Comparison of ENCODE assay signal across 21 cellular contexts in genomic region chr11:75827562-75827961, GRCh38. TPM values are rescaled to one million over a fixed set of nuclear protein-coding genes. Genes with fewer than 3 reads are reported as not detected.
DNase-seq lines count a peak whose midpoint lies in the region; ATAC-seq, FAIRE-seq and TF ChIP-seq lines count a peak whose summit lies in the region.
"Had no signal": no experiment of that assay in that cellular context is flagged by ENCODE, and none has a peak within 500 bp of the region (broad histone marks: within the 10 kb centered on the region; RNA-seq: fewer than 3 reads in every experiment).

No MANE protein-coding gene starts in this region.

- TSS peak; percentile 19 for BruUV-seq in GM12878 (replicated peaks; lab: Mats Ljungman, UMichigan)

- TF ChIP-seq RAD21 in GM12878 (IDR thresholded peaks at IDR 0.05; ENCODE audit: insufficient read depth, low read depth, low read length) = no peak

- in situ Hi-C loops in GM12878 (cut with MboI) = no loop called here

- no peak for FAIRE-seq in GM12878 (lab: Jason Lieb, UNC)
- FAIRE-seq: GM18507, H1, urothelium cell line had no signal

- no peaks in the 10 kb centered on the region for H4K20me1 ChIP-seq in GM12878 (ENCODE audit: control insufficient read depth, insufficient read depth)

- 82% methylated on average over 5 of the region's 5 CpGs for WGBS in GM12878 (ENCODE audit: insufficient coverage, insufficient replicate concordance, low lambda C conversion rate, missing lambda C conversion rate)
- 27 to 39% methylated on average over 5 of the region's 5 CpGs for WGBS in tibial nerve, 2 donors

- H3K36me3 Mint-ChIP-seq in stimulated activated memory B cell treated with anti-CD40 and anti-IgM and Interleukin-4, amounts not matched to agents 10 μg/mL and 1 μg/mL and 100 μg/mL, for 72 hours = peaks cover 30% of the 10 kb centered on the region

- H3K27ac Mint-ChIP-seq in stimulated activated memory B cell treated with anti-CD40 and anti-IgM and Interleukin-4, amounts not matched to agents 10 μg/mL and 1 μg/mL and 100 μg/mL, for 72 hours = peak overlapping the region; percentile 87

- POLR2A ChIA-PET in GM12878 (lab: Charles Lee) = interaction anchor here (0.6 to 8.2 kb wide), 8 partner anchors 9 to 433 kb away, joined by 3 to 173 read pairs (median 3); partner anchors contain the start of gene UVRAG

- ATAC-seq in GM12878 (no peak), lower lobe of right lung (no peak), HG02588 (IDR thresholded peaks at IDR 0.05; ENCODE audit: unreplicated experiment) (no peak)
- ATAC-seq in stimulated activated memory B cell treated with anti-CD40 and anti-IgM and Interleukin-4, amounts not matched to agents 10 μg/mL and 1 μg/mL and 100 μg/mL, for 72 hours = no peak
- ATAC-seq: activated CD4-positive, CD25-positive, alpha-beta regulatory T cell treated with anti-CD3 and anti-CD28 coated beads, Interleukin-2, amount 50 U/mL, for 24 hours; activated T-helper 17 cell treated with anti-CD3 and anti-CD28 coated beads, Interleukin-2, amount 50 U/mL, for 72 hours had no signal

- CTCF ChIA-PET in GM12878 (lab: Yijun Ruan, JAX) = interaction anchor here (0.6 to 13.0 kb wide), 9 partner anchors 8 to 45 kb away, joined by 3 to 131 read pairs (median 4); no protein-coding TSS in a partner anchor

- H3K27ac ChIP-seq in GM12878 (ENCODE audit: control insufficient read depth, insufficient read depth) = 0 out of 2 replicates have a peak overlapping the region, but pooled peaks have one; percentile 2
- H3K27ac ChIP-seq in lower lobe of right lung = peak overlapping the region; percentile 54
- H3K27ac ChIP-seq in tibial nerve = peak overlapping the region in 2 of 4 donors; percentile 76 to 80
- H3K27ac ChIP-seq: SK-N-MC had no signal

- H3K9me3 ChIP-seq in GM12878 (replicated peaks; ENCODE audit: control insufficient read depth, insufficient read depth, low read length) (no peaks in the 10 kb centered on the region), lower lobe of right lung (no peaks in the 10 kb centered on the region), tibial nerve (no peaks in the 10 kb centered on the region)
- H3K9me3 ChIP-seq: MG63 had no signal

- H3K79me2 ChIP-seq in GM12878 (ENCODE audit: control insufficient read depth, insufficient read depth, low read length) = peaks cover 87% of the 10 kb centered on the region

- intact Hi-C loops in GM12878 (cut with micrococcal nuclease; ENCODE audit: unreplicated experiment) (no loop called here), lower lobe of right lung (cut with DNase I) (no loop called here)

- TF ChIP-seq POLR2A in GM12878 (IDR thresholded peaks at IDR 0.05; ENCODE audit: low read depth, low read length) = no peak
- no peak for TF ChIP-seq POLR2A in tibial nerve (IDR thresholded peaks at IDR 0.05)

- no peaks in the 10 kb centered on the region for H3K9me3 Mint-ChIP-seq in stimulated activated memory B cell treated with anti-CD40 and anti-IgM and Interleukin-4, amounts not matched to agents 10 μg/mL and 1 μg/mL and 100 μg/mL, for 72 hours
- H3K9me3 Mint-ChIP-seq: activated T-helper 17 cell treated with anti-CD3 and anti-CD28 coated beads, Interleukin-2, amount 50 U/mL, for 72 hours had no signal

- H3K4me1 Mint-ChIP-seq in stimulated activated memory B cell treated with anti-CD40 and anti-IgM and Interleukin-4, amounts not matched to agents 10 μg/mL and 1 μg/mL and 100 μg/mL, for 72 hours = peaks cover 78% of the 10 kb centered on the region

- H3K27me3 Mint-ChIP-seq in stimulated activated memory B cell treated with anti-CD40 and anti-IgM and Interleukin-4, amounts not matched to agents 10 μg/mL and 1 μg/mL and 100 μg/mL, for 72 hours = no peaks in the 10 kb centered on the region
- H3K27me3 Mint-ChIP-seq: activated T-helper 17 cell treated with anti-CD3 and anti-CD28 coated beads, Interleukin-2, amount 50 U/mL, for 72 hours had no signal

- TF ChIP-seq EP300 in GM12878 (IDR thresholded peaks at IDR 0.05; ENCODE audit: borderline replicate concordance in 1 of 2, control insufficient read depth in 1 of 2, low read depth in 2 of 2, low read length in 2 of 2) = no peak
- TF ChIP-seq EP300 in tibial nerve (IDR thresholded peaks at IDR 0.05) = no peak

- no peak overlapping the region for H2AFZ ChIP-seq in GM12878 (ENCODE audit: control insufficient read depth, low read depth, low read length)
- H2AFZ ChIP-seq: PC-9 had no signal

- TF ChIP-seq CTCF in GM12878 (IDR thresholded peaks at IDR 0.05 in 2 of 3, conservative IDR thresholded peaks at IDR 0.05 in 1 of 3; ENCODE audit: control insufficient read depth in 2 of 3, extremely low read depth in 1 of 3, insufficient read depth in 1 of 3, low read depth in 3 of 3, low read length in 3 of 3) = no peak
- TF ChIP-seq CTCF in lower lobe of right lung (IDR thresholded peaks at IDR 0.05) = no peak
- TF ChIP-seq CTCF in tibial nerve (IDR thresholded peaks at IDR 0.05) = no peak

- H3K4me2 ChIP-seq in GM12878 (ENCODE audit: control insufficient read depth, insufficient read depth) = no peak overlapping the region
- H3K4me2 ChIP-seq: PC-9 had no signal

- H3K36me3 ChIP-seq in GM12878 (ENCODE audit: control insufficient read depth in 2 of 2, insufficient read depth in 2 of 2, low read length in 1 of 2) = peaks cover 0 to 25% of the 10 kb centered on the region in 2 experiments; a peak in 3 of 4 replicates
- no peaks in the 10 kb centered on the region for H3K36me3 ChIP-seq in lower lobe of right lung
- H3K36me3 ChIP-seq in tibial nerve = peaks cover 0 to 3% (median 0%) of the 10 kb centered on the region in 3 donors
- H3K36me3 ChIP-seq: MG63 had no signal

- H3K4me3 ChIP-seq in GM12878 (no peak overlapping the region), lower lobe of right lung (no peak overlapping the region), tibial nerve (no peak overlapping the region)
- H3K4me3 ChIP-seq: MG63, PC-9, SK-N-MC had no signal

- H3K27me3 ChIP-seq in GM12878 (replicated peaks in 1 of 2; ENCODE audit: control insufficient read depth in 2 of 2, insufficient read depth in 2 of 2, low read length in 1 of 2) = no peaks in the 10 kb centered on the region
- H3K27me3 ChIP-seq in lower lobe of right lung (ENCODE audit: low read depth) = no peaks in the 10 kb centered on the region
- no peaks in the 10 kb centered on the region for H3K27me3 ChIP-seq in tibial nerve
- H3K27me3 ChIP-seq: MG63 had no signal

- H3K4me1 ChIP-seq in GM12878 (ENCODE audit: control insufficient read depth, insufficient read depth, low read length) (peaks cover 29% of the 10 kb centered on the region), lower lobe of right lung (peaks cover 65% of the 10 kb centered on the region), tibial nerve (peaks cover 0 to 41% (median 16%) of the 10 kb centered on the region in 4 donors)

- RAD21 ChIA-PET in GM12878 (lab: Charles Lee; ENCODE audit: unreplicated experiment) = interaction anchor here (1.0 to 7.6 kb wide), 3 partner anchors 9 to 40 kb away, joined by 3 to 111 read pairs (median 7); partner anchors contain the start of gene UVRAG

- H3K4me3 Mint-ChIP-seq in stimulated activated memory B cell treated with anti-CD40 and anti-IgM and Interleukin-4, amounts not matched to agents 10 μg/mL and 1 μg/mL and 100 μg/mL, for 72 hours = no peak overlapping the region
- H3K4me3 Mint-ChIP-seq: activated T-helper 17 cell treated with anti-CD3 and anti-CD28 coated beads, Interleukin-2, amount 50 U/mL, for 72 hours had no signal

- H3K9ac ChIP-seq in GM12878 (ENCODE audit: control insufficient read depth, insufficient read depth, low read length) = no peak overlapping the region

- DNase-seq in EH (ENCODE audit: low read depth) = peak; percentile 19
- DNase-seq in GM12878 (ENCODE audit: low read depth, low spot score) = no peak
- no peak for DNase-seq in lower lobe of right lung
- no peak for DNase-seq in tibial nerve (ENCODE audit: low spot score in 2 of 2)
- DNase-seq in NCI-H82 treated with DMSO at 0.1 percent for 48 hours (lab: John Stamatoyannopoulos, UW; ENCODE audit: unreplicated experiment) = no peak
- DNase-seq in stimulated activated CD4-positive, alpha-beta T cell treated with anti-CD3 and anti-CD28 coated beads, Interleukin-15, amount 100 ng/mL, for 24 hours = no peak
- DNase-seq: amniotic stem cell, cerebellar nuclear complex, DND-41, foreskin fibroblast, MG63, NCI-H146, PC-9 had no signal

- SMC1A ChIA-PET in GM12878 (lab: Charles Lee; ENCODE audit: uncharacterized antibody, unreplicated experiment) = interaction anchor here (0.6 to 7.8 kb wide), 9 partner anchors 8 to 555 kb away, joined by 3 to 100 read pairs (median 4); partner anchors contain the start of gene UVRAG

RNA-seq across cellular contexts. Expression of gene UVRAG, which starts 12.6 kb away (rescaled TPM):
- 344 and 366 TPM in 2 replicates for total RNA-seq in GM12878 (2013; cell fraction: nucleolus; rRNA removed)
- total RNA-seq in GM12878 (2014; rRNA removed) (37.0 and 39.6 TPM in 2 replicates), GM12878 (2014; rRNA removed; fragmentation: Illumina TruSeq; extraction: Trizol) (40.7 and 41.3 TPM in 2 replicates), GM12878 (2021) (42.9 and 43.4 TPM in 2 replicates), lower lobe of right lung (36.0 TPM), tibial nerve (10 to 100 TPM; 27.3 to 38.7 (median 33.6) TPM)
- 19.8 TPM for polyA plus RNA-seq in GM12878 (2011; ENCODE audit: low read depth)
- polyA plus RNA-seq in GM12878 (2011; rRNA removed) (36.9 and 52.3 TPM in 2 replicates), GM12878 (2014; fragmentation: Illumina TruSeq; extraction: Trizol) (31.8 and 35.3 TPM in 2 replicates), GM12878 (2014; fragmentation: Nextera tagmentation; extraction: Ambion mirVana) (10 to 100 TPM in 1 of 2 experiments, 1 to 10 TPM in 1; 7.0 to 11.2 TPM), GM12878 (2014; rRNA removed) (24.0 and 26.7 TPM in 2 replicates), GM12878 (2016; fragmentation: Nextera tagmentation; extraction: Ambion mirVana) (10 to 100 TPM; 37.9 to 43.4 TPM)
- polyA plus RNA-seq in GM12878 (2011; cell fraction: cytosol; rRNA removed) = 20.1 and 23.2 TPM in 2 replicates
- polyA plus RNA-seq in GM12878 (2011; cell fraction: nucleus; rRNA removed) = 33.4 and 36.0 TPM in 2 replicates
- 24.8 and 28.3 TPM in 2 replicates for polyA plus RNA-seq in GM12878 (2012)
- 72.7 and 77.2 TPM in 2 replicates for polyA minus RNA-seq in GM12878 (2011; rRNA and poly(A)+ RNA removed)
- polyA minus RNA-seq in GM12878 (2011; cell fraction: cytosol; rRNA and poly(A)+ RNA removed) = 17.0 and 18.5 TPM in 2 replicates
- polyA minus RNA-seq in GM12878 (2011; cell fraction: nucleus; rRNA and poly(A)+ RNA removed) = 96.4 and 155 TPM in 2 replicates

RNA-seq across cellular contexts. Expression of gene DGAT2, which starts 59.0 kb away (rescaled TPM):
- 11.2 and 12.8 TPM in 2 replicates for total RNA-seq in GM12878 (2013; cell fraction: nucleolus; rRNA removed)
- total RNA-seq in GM12878 (2014; rRNA removed) (16.7 and 20.5 TPM in 2 replicates), GM12878 (2014; rRNA removed; fragmentation: Illumina TruSeq; extraction: Trizol) (12.5 and 13.0 TPM in 2 replicates), GM12878 (2021) (19.5 and 21.0 TPM in 2 replicates), lower lobe of right lung (7.4 TPM), tibial nerve (100 to 1,000 TPM in 1 of 4 donors, 10 to 100 TPM in 3; 22.9 to 194 (median 52.8) TPM)
- polyA plus RNA-seq in GM12878 (2011; ENCODE audit: low read depth) = 5.8 TPM
- polyA plus RNA-seq in GM12878 (2011; rRNA removed) (15.2 and 25.9 TPM in 2 replicates), GM12878 (2014; fragmentation: Illumina TruSeq; extraction: Trizol) (17.0 and 23.0 TPM in 2 replicates), GM12878 (2014; fragmentation: Nextera tagmentation; extraction: Ambion mirVana) (1 to 10 TPM; 5.1 to 5.5 TPM), GM12878 (2014; rRNA removed) (20.2 and 20.5 TPM in 2 replicates), GM12878 (2016; fragmentation: Nextera tagmentation; extraction: Ambion mirVana) (10 to 100 TPM; 17.2 to 17.9 TPM)
- polyA plus RNA-seq in GM12878 (2011; cell fraction: cytosol; rRNA removed) = 22.0 and 29.0 TPM in 2 replicates
- 13.3 and 13.6 TPM in 2 replicates for polyA plus RNA-seq in GM12878 (2011; cell fraction: nucleus; rRNA removed)
- 7.4 and 8.5 TPM in 2 replicates for polyA plus RNA-seq in GM12878 (2012)
- polyA minus RNA-seq in GM12878 (2011; rRNA and poly(A)+ RNA removed) = 29.6 and 33.1 TPM in 2 replicates
- polyA minus RNA-seq in GM12878 (2011; cell fraction: cytosol; rRNA and poly(A)+ RNA removed) = 4.5 and 7.5 TPM in 2 replicates
- 5.6 and 6.5 TPM in 2 replicates for polyA minus RNA-seq in GM12878 (2011; cell fraction: nucleus; rRNA and poly(A)+ RNA removed)
